In the genomic region with DNA sequence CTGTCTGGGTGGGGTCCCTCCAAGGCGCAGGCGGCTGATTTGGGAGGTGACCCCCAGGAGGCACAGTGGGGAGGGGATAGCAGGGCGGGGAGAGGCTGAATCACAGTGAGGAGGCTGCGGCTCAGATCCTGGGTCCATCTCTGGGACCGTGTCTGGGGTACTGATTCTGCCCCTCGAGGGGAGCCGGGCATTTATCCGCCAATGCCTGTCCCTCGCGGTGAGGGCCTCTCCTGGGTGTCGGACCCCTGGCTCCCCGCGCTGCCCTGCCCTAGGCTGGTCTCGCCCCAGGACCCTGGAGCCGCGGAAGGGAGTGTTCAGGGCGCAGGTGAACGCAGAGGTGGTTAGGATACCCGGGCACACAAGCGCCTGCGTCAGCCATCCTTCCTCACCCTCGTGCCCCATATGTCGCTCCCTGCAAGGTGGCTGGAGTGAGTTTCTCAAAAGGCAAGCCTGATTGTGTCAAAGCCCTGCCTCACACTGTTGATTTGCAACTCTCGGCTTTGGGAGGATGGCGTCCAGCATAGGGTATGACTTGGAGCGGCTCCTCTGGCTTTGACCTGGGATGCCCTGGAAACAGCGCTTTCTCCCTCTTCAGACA, we compare ENCODE assay signal across 1 cellular context.
TF ChIP-seq lines count a peak whose summit lies in the region.

No MANE protein-coding gene starts in this region.

TF ChIP-seq in IMR-90, 13 proteins besides CTCF, POLR2A, EP300 and RAD21:
- TF ChIP-seq MXI1 (IDR thresholded peaks at IDR 0.05; ENCODE audit: borderline replicate concordance, low read depth, low read length) (no peak), SMC3 (IDR thresholded peaks at IDR 0.05; ENCODE audit: low read depth, low read length) (no peak), MAZ (IDR thresholded peaks at IDR 0.05; ENCODE audit: borderline replicate concordance, low read depth, low read length) (no peak), BHLHE40 (IDR thresholded peaks at IDR 0.05; ENCODE audit: low read depth, low read length) (no peak), FOS (IDR thresholded peaks at IDR 0.05; ENCODE audit: low read depth, low read length) (no peak), CHD1 (IDR thresholded peaks at IDR 0.05; ENCODE audit: low read depth, low read length) (no peak), NFE2L2 (IDR thresholded peaks at IDR 0.05; ENCODE audit: low read depth, low read length) (no peak), RFX5 (IDR thresholded peaks at IDR 0.05; ENCODE audit: low read depth, low read length) (no peak), MAFK (IDR thresholded peaks at IDR 0.05; ENCODE audit: low read depth, low read length) (no peak), RCOR1 (IDR thresholded peaks at IDR 0.05; ENCODE audit: insufficient replicate concordance, low read length) (no peak), CEBPB (IDR thresholded peaks at IDR 0.05; ENCODE audit: low read depth, low read length) (no peak)
- TF ChIP-seq, protein P1, sequence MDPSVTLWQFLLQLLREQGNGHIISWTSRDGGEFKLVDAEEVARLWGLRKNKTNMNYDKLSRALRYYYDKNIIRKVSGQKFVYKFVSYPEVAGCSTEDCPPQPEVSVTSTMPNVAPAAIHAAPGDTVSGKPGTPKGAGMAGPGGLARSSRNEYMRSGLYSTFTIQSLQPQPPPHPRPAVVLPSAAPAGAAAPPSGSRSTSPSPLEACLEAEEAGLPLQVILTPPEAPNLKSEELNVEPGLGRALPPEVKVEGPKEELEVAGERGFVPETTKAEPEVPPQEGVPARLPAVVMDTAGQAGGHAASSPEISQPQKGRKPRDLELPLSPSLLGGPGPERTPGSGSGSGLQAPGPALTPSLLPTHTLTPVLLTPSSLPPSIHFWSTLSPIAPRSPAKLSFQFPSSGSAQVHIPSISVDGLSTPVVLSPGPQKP (IDR thresholded peaks at IDR 0.05; ENCODE audit: borderline replicate concordance, low read depth, low read length) = no peak
- TF ChIP-seq, protein P2, sequence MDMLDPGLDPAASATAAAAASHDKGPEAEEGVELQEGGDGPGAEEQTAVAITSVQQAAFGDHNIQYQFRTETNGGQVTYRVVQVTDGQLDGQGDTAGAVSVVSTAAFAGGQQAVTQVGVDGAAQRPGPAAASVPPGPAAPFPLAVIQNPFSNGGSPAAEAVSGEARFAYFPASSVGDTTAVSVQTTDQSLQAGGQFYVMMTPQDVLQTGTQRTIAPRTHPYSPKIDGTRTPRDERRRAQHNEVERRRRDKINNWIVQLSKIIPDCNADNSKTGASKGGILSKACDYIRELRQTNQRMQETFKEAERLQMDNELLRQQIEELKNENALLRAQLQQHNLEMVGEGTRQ (IDR thresholded peaks at IDR 0.05; ENCODE audit: low read depth, low read length) = no peak
